8 cellular contexts compared by ENCODE assay signal in genomic region chr18:37578886-37579513, GRCh38. TPM values are rescaled to one million over a fixed set of nuclear protein-coding genes. Genes with fewer than 3 reads are reported as not detected.
DNase-seq lines count a peak whose midpoint lies in the region; ATAC-seq and TF ChIP-seq lines count a peak whose summit lies in the region.

No MANE protein-coding gene starts in this region.

- H3K4me1 ChIP-seq in thoracic aorta (ENCODE audit: control insufficient read depth in 1 of 2, low read depth in 2 of 2) = no peaks in the 10 kb centered on the region

- H3K9me3 ChIP-seq in thoracic aorta = no peaks in the 10 kb centered on the region

- DNase-seq in GM12865 (ENCODE audit: low read depth) (peak; percentile 20), HFF-Myc (ENCODE audit: extremely low read depth, low read depth) (peak; percentile 12), NCI-H526 treated with DMSO at 0.1 percent for 48 hours (lab: John Stamatoyannopoulos, UW) (peak; percentile 4), fibroblast of mammary gland (ENCODE audit: low read depth) (peak; percentile 25), thoracic aorta (ENCODE audit: low spot score) (no peak), GM19240 (ENCODE audit: insufficient read length, low spot score) (no peak)

- no peak overlapping the region for H3K27ac ChIP-seq in thoracic aorta

- ATAC-seq in thoracic aorta (ENCODE audit: insufficient number of reproducible peaks, low FRiP score, low read depth) (no peak), GM21717 (IDR thresholded peaks at IDR 0.05; ENCODE audit: unreplicated experiment) (no peak), HG03045 (IDR thresholded peaks at IDR 0.05; ENCODE audit: unreplicated experiment) (no peak)

- no peaks in the 10 kb centered on the region for H3K36me3 ChIP-seq in thoracic aorta

- TF ChIP-seq CTCF in GM12865 (IDR thresholded peaks at IDR 0.05; ENCODE audit: insufficient read depth, low read depth, low read length, missing control alignments) = peak; percentile 23
- peak; percentile 30 for TF ChIP-seq CTCF in HFF-Myc (IDR thresholded peaks at IDR 0.05; ENCODE audit: low read depth, low read length, missing control alignments)
- TF ChIP-seq CTCF in fibroblast of mammary gland (conservative IDR thresholded peaks at IDR 0.05; ENCODE audit: control insufficient read depth, insufficient read depth, low read depth, low read length) = peak; percentile 34
- TF ChIP-seq CTCF in thoracic aorta (IDR thresholded peaks at IDR 0.05) = peak; percentile 9

- H3K27me3 ChIP-seq in thoracic aorta (replicated peaks; ENCODE audit: insufficient read depth) = no peaks in the 10 kb centered on the region

- H3K4me3 ChIP-seq in GM12865 (ENCODE audit: low read depth, low read length) (no peak overlapping the region), HFF-Myc (replicated peaks; ENCODE audit: low read depth, low read length) (no peak overlapping the region), fibroblast of mammary gland (ENCODE audit: control insufficient read depth, low read depth, low read length) (no peak overlapping the region), thoracic aorta (no peak overlapping the region)

RNA-seq across cellular contexts. Expression of gene CELF4, which starts 13.4 kb away (rescaled TPM):
- not detected for total RNA-seq in thoracic aorta

Comparison
In these comparisons a context has a peak if more than half of its experiments do, and no peak if none do; other contexts are left out.
1. DNase-seq: peak in GM12865 (single experiment), HFF-Myc (single experiment), NCI-H526 treated with DMSO at 0.1 percent for 48 hours (single experiment) and fibroblast of mammary gland (single experiment); none in thoracic aorta (single experiment) and GM19240 (single experiment).
2. Peak in every context shown above with its lines, with median percentiles within 50 percentile points of each other: CTCF ChIP-seq.